ENCODE assay signal across 11 cellular contexts in genomic region chr7:45001826-45002225, GRCh38. TPM values are rescaled to one million over a fixed set of nuclear protein-coding genes. Genes with fewer than 3 reads are reported as not detected.
DNase-seq lines count a peak whose midpoint lies in the region; ATAC-seq and TF ChIP-seq lines count a peak whose summit lies in the region.
"Had no signal": no experiment of that assay in that cellular context is flagged by ENCODE, and none has a peak within 500 bp of the region (broad histone marks: within the 10 kb centered on the region; RNA-seq: fewer than 3 reads in every experiment).

No MANE protein-coding gene starts in this region.

- H3K36me3 ChIP-seq in iPS-20b (ENCODE audit: insufficient read depth, low read depth, low read length) (no peaks in the 10 kb centered on the region; the same call in 1 of the 2 replicates), subcutaneous abdominal adipose tissue (ENCODE audit: control insufficient read depth in 5 of 5, insufficient read depth in 5 of 5, low read length in 5 of 5) (peaks cover 0 to 7% (median 0%) of the 10 kb centered on the region in 5 donors)

- H3K9ac ChIP-seq in iPS-20b (ENCODE audit: low read depth, low read length) (no peak overlapping the region), subcutaneous abdominal adipose tissue (ENCODE audit: low read length in 5 of 5) (peak overlapping the region in 3 of 5 donors; percentile 36 to 93 (median 69))

- TF ChIP-seq CTCF in activated CD8-positive, alpha-beta T cell treated with anti-CD3 and anti-CD28 coated beads for 36 hours (IDR thresholded peaks at IDR 0.05): no peak

- CTCF ChIA-PET in activated CD8-positive, alpha-beta T cell treated with anti-CD3 and anti-CD28 coated beads for 36 hours (lab: Charles Lee): interaction anchor here (0.7 to 3.5 kb wide), 20 partner anchors 9 to 145 kb away, joined by 3 to 23 read pairs (median 4); partner anchors contain the start of genes MYO1G and TBRG4
- CTCF ChIA-PET in HEK293T (lab: Yijun Ruan, JAX): interaction anchor here (1.1 to 1.5 kb wide), 2 partner anchors 28 to 30 kb away, joined by 4 read pairs; no protein-coding TSS in a partner anchor

- H3K4me1 Mint-ChIP-seq in activated T-cell treated with anti-CD3 and anti-CD28 coated beads, Interleukin-2, amount 50 U/mL, for 4 hours (ENCODE audit: low read depth): peaks cover 42% of the 10 kb centered on the region
- peaks cover 52% of the 10 kb centered on the region for H3K4me1 Mint-ChIP-seq in activated CD8-positive, alpha-beta T cell treated with anti-CD3 and anti-CD28 coated beads for 36 hours (ENCODE audit: low read depth)

- H3K36me3 Mint-ChIP-seq in activated T-cell treated with anti-CD3 and anti-CD28 coated beads, Interleukin-2, amount 50 U/mL, for 4 hours (ENCODE audit: insufficient read depth): peaks cover 13% of the 10 kb centered on the region
- peaks cover 33% of the 10 kb centered on the region for H3K36me3 Mint-ChIP-seq in activated CD8-positive, alpha-beta T cell treated with anti-CD3 and anti-CD28 coated beads for 36 hours (ENCODE audit: low read depth)

- DNase-seq in activated T-cell treated with anti-CD3 and anti-CD28 coated beads, Interleukin-2, amount 50 U/mL, for 4 hours: no peak
- DNase-seq in activated T-cell treated with anti-CD3 and anti-CD28 coated beads, Interleukin-2, amount 50 U/mL, for 48 hours: no peak
- no peak for DNase-seq in activated CD8-positive, alpha-beta T cell treated with anti-CD3 and anti-CD28 coated beads for 36 hours
- DNase-seq in NOMO-1 treated with DMSO at 0.1 percent for 48 hours (lab: John Stamatoyannopoulos, UW; ENCODE audit: unreplicated experiment) (no peak), HEK293T (ENCODE audit: extremely low spot score) (no peak)
- DNase-seq: BE2C had no signal

- H3K27ac Mint-ChIP-seq in activated CD8-positive, alpha-beta T cell treated with anti-CD3 and anti-CD28 coated beads for 36 hours: peak overlapping the region; percentile 94

- H3K4me3 ChIP-seq in iPS-20b (ENCODE audit: low read length) (0 out of 2 replicates have a peak overlapping the region, but pooled peaks have one; percentile 90), subcutaneous abdominal adipose tissue (ENCODE audit: low read depth in 1 of 5, low read length in 5 of 5) (peak overlapping the region in 2 of 5 donors; percentile 77 to 81)

- H3K4me3 Mint-ChIP-seq in activated T-cell treated with anti-CD3 and anti-CD28 coated beads, Interleukin-2, amount 50 U/mL, for 4 hours: peak overlapping the region; percentile 86
- H3K4me3 Mint-ChIP-seq in activated CD8-positive, alpha-beta T cell treated with anti-CD3 and anti-CD28 coated beads for 36 hours: peak overlapping the region; percentile 83

- H3K27ac ChIP-seq in iPS-20b (ENCODE audit: low read length): no peak overlapping the region
- no peak overlapping the region for H3K27ac ChIP-seq in subcutaneous abdominal adipose tissue (ENCODE audit: low read depth, low read length)

- intact Hi-C loops in activated CD8-positive, alpha-beta T cell treated with anti-CD3 and anti-CD28 coated beads for 36 hours (cut with micrococcal nuclease): loop anchor here (2.0 kb wide), 1 partner anchor 17 kb away; no protein-coding TSS in a partner anchor

- H3K4me1 ChIP-seq in iPS-20b (ENCODE audit: insufficient read depth, low read length) (peaks cover 6% of the 10 kb centered on the region; the same call in 1 of the 2 replicates), subcutaneous abdominal adipose tissue (ENCODE audit: control insufficient read depth in 5 of 5, insufficient read depth in 5 of 5, low read length in 5 of 5) (peaks cover 3 to 27% (median 19%) of the 10 kb centered on the region in 5 donors)

- ATAC-seq in activated T-cell treated with anti-CD3 and anti-CD28 coated beads, Interleukin-2, amount 50 U/mL, for 4 hours: no peak
- no peak for ATAC-seq in activated CD8-positive, alpha-beta T cell treated with anti-CD3 and anti-CD28 coated beads for 36 hours
- ATAC-seq in HG02973 (IDR thresholded peaks at IDR 0.05; ENCODE audit: unreplicated experiment): no peak

- no peaks in the 10 kb centered on the region for H3K9me3 Mint-ChIP-seq in activated T-cell treated with anti-CD3 and anti-CD28 coated beads, Interleukin-2, amount 50 U/mL, for 4 hours
- H3K9me3 Mint-ChIP-seq in activated CD8-positive, alpha-beta T cell treated with anti-CD3 and anti-CD28 coated beads for 36 hours: no peaks in the 10 kb centered on the region

- no peaks in the 10 kb centered on the region for H3K9me3 ChIP-seq in iPS-20b (ENCODE audit: insufficient read depth, low read depth, low read length)
- H3K9me3 ChIP-seq in subcutaneous abdominal adipose tissue (ENCODE audit: control insufficient read depth in 5 of 5, low read length in 5 of 5): no peaks in the 10 kb centered on the region
- H3K9me3 ChIP-seq: BE2C had no signal

- POLR2A ChIA-PET in activated CD8-positive, alpha-beta T cell treated with anti-CD3 and anti-CD28 coated beads for 36 hours (lab: Charles Lee): interaction anchor here (1.0 to 10.5 kb wide), 19 partner anchors 10 to 204 kb away, joined by 3 to 328 read pairs (median 6); partner anchors contain the start of genes MYO1G, PURB and TBRG4
- POLR2A ChIA-PET in HEK293T (lab: Yijun Ruan, JAX): interaction anchor here (0.7 to 2.1 kb wide), 6 partner anchors 13 to 110 kb away, joined by 3 to 12 read pairs (median 10); partner anchors contain the start of gene TBRG4

- no peaks in the 10 kb centered on the region for H3K27me3 Mint-ChIP-seq in activated T-cell treated with anti-CD3 and anti-CD28 coated beads, Interleukin-2, amount 50 U/mL, for 4 hours (ENCODE audit: low read depth)
- no peaks in the 10 kb centered on the region for H3K27me3 Mint-ChIP-seq in activated CD8-positive, alpha-beta T cell treated with anti-CD3 and anti-CD28 coated beads for 36 hours

- H3K27me3 ChIP-seq in iPS-20b (ENCODE audit: insufficient read depth, low read length): no peaks in the 10 kb centered on the region
- H3K27me3 ChIP-seq in subcutaneous abdominal adipose tissue (ENCODE audit: control insufficient read depth in 5 of 5, insufficient read depth in 4 of 5, low read length in 5 of 5): no peaks in the 10 kb centered on the region
- H3K27me3 ChIP-seq: BE2C had no signal

TF ChIP-seq in HEK293T, 16 proteins besides CTCF, POLR2A, EP300 and RAD21:
- TF ChIP-seq TARDBP (IDR thresholded peaks at IDR 0.05) (no peak), HDGF (IDR thresholded peaks at IDR 0.05; ENCODE audit: borderline replicate concordance) (no peak), SP1 (IDR thresholded peaks at IDR 0.05) (no peak), FOXM1 (IDR thresholded peaks at IDR 0.05; ENCODE audit: borderline replicate concordance) (no peak), ELF4 (IDR thresholded peaks at IDR 0.05) (no peak), NFRKB (IDR thresholded peaks at IDR 0.05) (no peak), FOXK2 (IDR thresholded peaks at IDR 0.05) (no peak)

RNA-seq across cellular contexts. Expression of gene CCM2, which starts 1.8 kb away (rescaled TPM):
- total RNA-seq in activated T-cell treated with anti-CD3 and anti-CD28 coated beads, Interleukin-2, amount 50 U/mL, for 4 hours: 10 to 100 TPM; 35.9 to 38.2 (median 36.6) TPM
- total RNA-seq in activated CD8-positive, alpha-beta T cell treated with anti-CD3 and anti-CD28 coated beads for 36 hours: 10 to 100 TPM; 72.3 to 77.5 TPM

RNA-seq across cellular contexts. Expression of gene MYO1G, which starts 23.0 kb away (rescaled TPM):
- total RNA-seq in activated T-cell treated with anti-CD3 and anti-CD28 coated beads, Interleukin-2, amount 50 U/mL, for 4 hours: 100 to 1,000 TPM; 120 to 205 (median 143) TPM
- 100 to 1,000 TPM; 399 to 403 TPM for total RNA-seq in activated CD8-positive, alpha-beta T cell treated with anti-CD3 and anti-CD28 coated beads for 36 hours
- total RNA-seq: LHCN-M2, RPMI7951 had no signal
